ENCODE assay signal across 8 cellular contexts in the genomic region with DNA sequence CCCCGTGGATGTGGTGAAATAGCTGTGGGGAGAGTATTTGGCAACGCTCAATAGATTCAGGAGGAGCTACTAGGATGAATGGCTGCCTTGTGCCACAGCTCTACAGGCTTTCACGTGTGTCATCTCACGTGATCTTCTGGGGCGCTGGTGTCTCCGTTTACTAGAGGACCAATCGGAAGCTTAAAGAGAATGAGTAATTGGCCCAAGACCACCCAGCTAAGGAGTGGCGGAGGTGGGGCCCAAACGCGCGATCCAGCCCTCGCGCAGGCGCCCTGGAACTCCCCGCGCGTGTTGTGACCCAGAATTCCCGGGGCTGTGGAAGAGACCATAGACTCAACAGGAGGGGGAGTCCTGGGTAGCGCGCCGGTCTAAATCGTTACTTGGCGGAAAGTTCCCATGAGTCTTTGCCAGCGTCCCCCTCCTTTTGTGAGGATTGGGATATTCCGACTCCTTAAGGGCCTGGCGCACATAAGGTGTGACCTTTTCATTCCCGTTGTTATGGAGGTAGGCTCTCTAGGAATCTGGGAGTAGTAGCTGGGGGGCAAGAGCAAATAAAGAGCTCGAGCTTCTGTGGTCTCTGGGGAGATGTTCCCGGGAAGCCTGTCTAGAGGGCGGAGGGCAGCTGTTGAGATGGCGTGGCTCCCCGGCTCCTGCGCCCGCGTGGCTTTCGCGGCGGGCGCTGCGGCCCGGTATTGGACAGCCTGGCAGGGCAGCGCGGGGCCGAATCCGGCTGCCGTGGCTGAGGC. TPM values are rescaled to one million over a fixed set of nuclear protein-coding genes. Genes with fewer than 3 reads are reported as not detected.
DNase-seq lines count a peak whose midpoint lies in the region; ATAC-seq and TF ChIP-seq lines count a peak whose summit lies in the region.

No MANE protein-coding gene starts in this region.

- H3K79me2 ChIP-seq in smooth muscle cell (ENCODE audit: low read depth) = peaks cover 31% of the 10 kb centered on the region

- H3K27me3 Mint-ChIP-seq in WTC11 (ENCODE audit: low read depth) (no peaks in the 10 kb centered on the region; the same call in 1 of the 2 replicates), immature natural killer cell (ENCODE audit: low read depth in 3 of 3) (peaks cover 6 to 14% (median 7%) of the 10 kb centered on the region in 3 donors)

- H3K27ac ChIP-seq in caudate nucleus (ENCODE audit: low read depth, low read length) = peak overlapping the region; percentile 97
- peak overlapping the region; percentile 79 for H3K27ac ChIP-seq in smooth muscle cell (ENCODE audit: low read depth)

- POLR2A ChIA-PET in WTC11 (lab: Charles Lee) = interaction anchor here (0.5 to 1.9 kb wide), 16 partner anchors 11 to 151 kb away, joined by 3 to 16 read pairs (median 4); a partner anchor contains a TSS

- H3K9me3 Mint-ChIP-seq in WTC11 = no peaks in the 10 kb centered on the region
- no peaks in the 10 kb centered on the region for H3K9me3 Mint-ChIP-seq in immature natural killer cell

- peak overlapping the region; percentile 84 for H3K9ac ChIP-seq in smooth muscle cell (ENCODE audit: low read depth)

- H3K4me1 ChIP-seq in smooth muscle cell (ENCODE audit: low read depth) = peaks cover 32% of the 10 kb centered on the region

- ATAC-seq in HG03175 (IDR thresholded peaks at IDR 0.05; ENCODE audit: unreplicated experiment) (peak; percentile 80), WTC11 (peak; percentile 64)

- H4K20me1 ChIP-seq in smooth muscle cell (ENCODE audit: low read depth) = peaks cover 44% of the 10 kb centered on the region

- peaks cover 5% of the 10 kb centered on the region for H3K36me3 ChIP-seq in smooth muscle cell (ENCODE audit: low read depth)

- peak; percentile 93 for TF ChIP-seq POLR2A in GM18951 (IDR thresholded peaks at IDR 0.05; ENCODE audit: extremely low read depth, insufficient read depth, insufficient read length)

- CTCF ChIA-PET in WTC11 (lab: Charles Lee) = interaction anchor here (0.5 to 4.1 kb wide), 16 partner anchors 11 to 441 kb away, joined by 3 to 49 read pairs (median 6); a partner anchor contains a TSS

- H3F3A ChIP-seq in smooth muscle cell (ENCODE audit: low read depth) = peaks cover 35% of the 10 kb centered on the region

- H3K4me2 ChIP-seq in smooth muscle cell = peak overlapping the region; percentile 97

- H3K4me1 Mint-ChIP-seq in WTC11 = peaks cover 66% of the 10 kb centered on the region
- H3K4me1 Mint-ChIP-seq in immature natural killer cell = peaks cover 53 to 69% of the 10 kb centered on the region in 2 donors

- H3K27ac Mint-ChIP-seq in WTC11 (peak overlapping the region; percentile 100), immature natural killer cell (peak overlapping the region; percentile 94 to 100 (median 98))

- peak overlapping the region; percentile 38 for H2AFZ ChIP-seq in smooth muscle cell (ENCODE audit: low read depth)

- H3K4me3 Mint-ChIP-seq in WTC11 = peak overlapping the region; percentile 99
- H3K4me3 Mint-ChIP-seq in immature natural killer cell = peak overlapping the region; percentile 98 to 100 (median 99)

- no peaks in the 10 kb centered on the region for H3K27me3 ChIP-seq in smooth muscle cell (ENCODE audit: low read depth)

- TF ChIP-seq CTCF in WTC11 (IDR thresholded peaks at IDR 0.05) (no peak), smooth muscle cell (IDR thresholded peaks at IDR 0.05; ENCODE audit: borderline replicate concordance, insufficient read depth, poor library complexity, severe bottlenecking) (no peak)

- DNase-seq in AG08396 (ENCODE audit: low spot score) (peak; percentile 100), NCI-H2227 treated with DMSO at 0.1 percent for 48 hours (lab: John Stamatoyannopoulos, UW) (peak; percentile 96), WTC11 (ENCODE audit: low spot score) (peak; percentile 95), caudate nucleus (lab: John Stamatoyannopoulos, UW) (peak; percentile 80 to 100 (median 97)), immature natural killer cell (peak; percentile 95 to 96 (median 95)), smooth muscle cell (lab: John Stamatoyannopoulos, UW; ENCODE audit: unreplicated experiment) (peak; percentile 86)

- H3K4me3 ChIP-seq in smooth muscle cell = peak overlapping the region; percentile 61

- WGBS in smooth muscle cell (ENCODE audit: low lambda C conversion rate) = under 1% methylated on average over 46 of the region's 46 CpGs

- H3K9me3 ChIP-seq in smooth muscle cell (replicated peaks; ENCODE audit: low read depth) = no peaks in the 10 kb centered on the region

- peaks cover 42% of the 10 kb centered on the region for H3K36me3 Mint-ChIP-seq in WTC11
- H3K36me3 Mint-ChIP-seq in immature natural killer cell = peaks cover 3 to 8% (median 7%) of the 10 kb centered on the region in 3 donors

- in situ Hi-C loops in GM18951 (cut with MboI; ENCODE audit: low sequenced_read_pairs, unreplicated experiment) = loop anchor here (10.0 kb wide), 1 partner anchor 54 kb away; a partner anchor contains a TSS

TF ChIP-seq in WTC11, 78 proteins besides CTCF, POLR2A, EP300 and RAD21 (continues in another document):
- TF ChIP-seq, protein P1, sequence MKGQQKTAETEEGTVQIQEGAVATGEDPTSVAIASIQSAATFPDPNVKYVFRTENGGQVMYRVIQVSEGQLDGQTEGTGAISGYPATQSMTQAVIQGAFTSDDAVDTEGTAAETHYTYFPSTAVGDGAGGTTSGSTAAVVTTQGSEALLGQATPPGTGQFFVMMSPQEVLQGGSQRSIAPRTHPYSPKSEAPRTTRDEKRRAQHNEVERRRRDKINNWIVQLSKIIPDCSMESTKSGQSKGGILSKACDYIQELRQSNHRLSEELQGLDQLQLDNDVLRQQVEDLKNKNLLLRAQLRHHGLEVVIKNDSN (CRISPR knock-in tag; IDR thresholded peaks at IDR 0.05) = peak; percentile 93
- TF ChIP-seq, protein P2, sequence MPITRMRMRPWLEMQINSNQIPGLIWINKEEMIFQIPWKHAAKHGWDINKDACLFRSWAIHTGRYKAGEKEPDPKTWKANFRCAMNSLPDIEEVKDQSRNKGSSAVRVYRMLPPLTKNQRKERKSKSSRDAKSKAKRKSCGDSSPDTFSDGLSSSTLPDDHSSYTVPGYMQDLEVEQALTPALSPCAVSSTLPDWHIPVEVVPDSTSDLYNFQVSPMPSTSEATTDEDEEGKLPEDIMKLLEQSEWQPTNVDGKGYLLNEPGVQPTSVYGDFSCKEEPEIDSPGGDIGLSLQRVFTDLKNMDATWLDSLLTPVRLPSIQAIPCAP (CRISPR knock-in tag; IDR thresholded peaks at IDR 0.05) = peak; percentile 34; the same call in 1 of the 2 replicates
- TF ChIP-seq, protein P3, sequence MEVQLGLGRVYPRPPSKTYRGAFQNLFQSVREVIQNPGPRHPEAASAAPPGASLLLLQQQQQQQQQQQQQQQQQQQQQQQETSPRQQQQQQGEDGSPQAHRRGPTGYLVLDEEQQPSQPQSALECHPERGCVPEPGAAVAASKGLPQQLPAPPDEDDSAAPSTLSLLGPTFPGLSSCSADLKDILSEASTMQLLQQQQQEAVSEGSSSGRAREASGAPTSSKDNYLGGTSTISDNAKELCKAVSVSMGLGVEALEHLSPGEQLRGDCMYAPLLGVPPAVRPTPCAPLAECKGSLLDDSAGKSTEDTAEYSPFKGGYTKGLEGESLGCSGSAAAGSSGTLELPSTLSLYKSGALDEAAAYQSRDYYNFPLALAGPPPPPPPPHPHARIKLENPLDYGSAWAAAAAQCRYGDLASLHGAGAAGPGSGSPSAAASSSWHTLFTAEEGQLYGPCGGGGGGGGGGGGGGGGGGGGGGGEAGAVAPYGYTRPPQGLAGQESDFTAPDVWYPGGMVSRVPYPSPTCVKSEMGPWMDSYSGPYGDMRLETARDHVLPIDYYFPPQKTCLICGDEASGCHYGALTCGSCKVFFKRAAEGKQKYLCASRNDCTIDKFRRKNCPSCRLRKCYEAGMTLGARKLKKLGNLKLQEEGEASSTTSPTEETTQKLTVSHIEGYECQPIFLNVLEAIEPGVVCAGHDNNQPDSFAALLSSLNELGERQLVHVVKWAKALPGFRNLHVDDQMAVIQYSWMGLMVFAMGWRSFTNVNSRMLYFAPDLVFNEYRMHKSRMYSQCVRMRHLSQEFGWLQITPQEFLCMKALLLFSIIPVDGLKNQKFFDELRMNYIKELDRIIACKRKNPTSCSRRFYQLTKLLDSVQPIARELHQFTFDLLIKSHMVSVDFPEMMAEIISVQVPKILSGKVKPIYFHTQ (CRISPR knock-in tag; IDR thresholded peaks at IDR 0.05) = peak; percentile 91
- TF ChIP-seq, protein P4, sequence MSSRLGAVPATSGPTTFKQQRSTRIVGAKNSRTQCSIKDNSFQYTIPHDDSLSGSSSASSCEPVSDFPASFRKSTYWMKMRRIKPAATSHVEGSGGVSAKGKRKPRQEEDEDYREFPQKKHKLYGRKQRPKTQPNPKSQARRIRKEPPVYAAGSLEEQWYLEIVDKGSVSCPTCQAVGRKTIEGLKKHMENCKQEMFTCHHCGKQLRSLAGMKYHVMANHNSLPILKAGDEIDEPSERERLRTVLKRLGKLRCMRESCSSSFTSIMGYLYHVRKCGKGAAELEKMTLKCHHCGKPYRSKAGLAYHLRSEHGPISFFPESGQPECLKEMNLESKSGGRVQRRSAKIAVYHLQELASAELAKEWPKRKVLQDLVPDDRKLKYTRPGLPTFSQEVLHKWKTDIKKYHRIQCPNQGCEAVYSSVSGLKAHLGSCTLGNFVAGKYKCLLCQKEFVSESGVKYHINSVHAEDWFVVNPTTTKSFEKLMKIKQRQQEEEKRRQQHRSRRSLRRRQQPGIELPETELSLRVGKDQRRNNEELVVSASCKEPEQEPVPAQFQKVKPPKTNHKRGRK (CRISPR knock-in tag; IDR thresholded peaks at IDR 0.05; ENCODE audit: borderline replicate concordance) = no peak
- no peak for TF ChIP-seq NR3C1 (CRISPR knock-in tag; conservative IDR thresholded peaks at IDR 0.05; ENCODE audit: low read depth)
- no peak for TF ChIP-seq EMX1 (CRISPR knock-in tag; IDR thresholded peaks at IDR 0.05)
- TF ChIP-seq RELA (CRISPR knock-in tag; IDR thresholded peaks at IDR 0.05; ENCODE audit: borderline replicate concordance) = no peak
- TF ChIP-seq NFATC4 (CRISPR knock-in tag; IDR thresholded peaks at IDR 0.05) = peak; percentile 76; the same call in 1 of the 2 replicates
- no peak for TF ChIP-seq TP53 (CRISPR knock-in tag; IDR thresholded peaks at IDR 0.05)

RNA-seq across cellular contexts. Expression of a gene that starts 23.4 kb away (rescaled TPM):
- total RNA-seq in WTC11 (2021) (3.5 to 4.9 TPM (median 4.3 TPM) in 3 replicates), smooth muscle cell (51.4 and 58.0 TPM in 2 replicates)
- polyA plus RNA-seq in immature natural killer cell (100 to 1,000 TPM; 151 to 206 (median 202) TPM), smooth muscle cell (65.6 and 92.9 TPM in 2 replicates)

RNA-seq across cellular contexts. Expression of a gene that starts 53.3 kb away (rescaled TPM):
- total RNA-seq in WTC11 (2021) = 13.7 to 22.9 TPM (median 14.7 TPM) in 3 replicates
- polyA plus RNA-seq in immature natural killer cell = 1 to 10 TPM in 2 of 3 donors, under 1 TPM in 1; 0.93 to 2.1 (median 1.3) TPM
- 0.76 and 2.7 TPM in 2 replicates for total RNA-seq in smooth muscle cell
- 0.70 and 2.2 TPM in 2 replicates for polyA plus RNA-seq in smooth muscle cell

RNA-seq across cellular contexts. Expression of a gene that starts 57.8 kb away (rescaled TPM):
- total RNA-seq in WTC11 (2021) (1,216 to 1,403 TPM (median 1,352 TPM) in 3 replicates), smooth muscle cell (1,100 and 1,184 TPM in 2 replicates)
- polyA plus RNA-seq in immature natural killer cell (1,000 to 10,000 TPM; 3,354 to 4,873 (median 3,832) TPM), smooth muscle cell (2,038 and 2,323 TPM in 2 replicates)

Comparison
In these comparisons a context has a peak if more than half of its experiments do, and no peak if none do; other contexts are left out.
1. Peak in every context shown above with its lines: DNase-seq, ATAC-seq, H3K4me3 ChIP-seq and H3K27ac ChIP-seq.